Comparison of ENCODE assay signal across 26 cellular contexts in the genomic region with DNA sequence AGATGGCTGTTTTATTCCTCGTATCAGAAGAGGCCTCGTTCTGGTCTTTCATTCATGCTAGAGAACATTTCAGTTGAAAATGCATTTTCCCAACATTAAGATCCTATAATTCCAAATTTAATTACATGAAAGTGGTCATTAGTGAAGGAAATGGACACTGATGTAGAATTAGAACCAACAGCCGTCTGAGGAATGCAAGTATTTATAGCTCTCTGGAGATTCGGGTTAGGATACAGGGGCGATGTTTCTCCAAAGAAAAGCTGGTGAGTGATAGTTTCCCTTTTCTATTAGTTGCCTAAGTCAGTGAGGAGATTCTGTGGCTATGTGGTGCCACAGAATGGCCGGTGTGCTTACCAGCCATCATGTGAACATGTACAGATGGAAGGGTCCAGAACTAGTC. TPM values are rescaled to one million over a fixed set of nuclear protein-coding genes. Genes with fewer than 3 reads are reported as not detected.
DNase-seq lines count a peak whose midpoint lies in the region; ATAC-seq and TF ChIP-seq lines count a peak whose summit lies in the region.
"Had no signal": no experiment of that assay in that cellular context is flagged by ENCODE, and none has a peak within 500 bp of the region (broad histone marks: within the 10 kb centered on the region; RNA-seq: fewer than 3 reads in every experiment).

No MANE protein-coding gene starts in this region.

- intact Hi-C loops in left ventricle myocardium inferior (cut with micrococcal nuclease): no loop called here
- intact Hi-C loops in Right ventricle myocardium superior (cut with DNase I): no loop called here
- intact Hi-C loops in activated CD4-positive, alpha-beta T cell treated with anti-CD3 and anti-CD28 coated beads, Interleukin-2, amount 10 ng/mL, durations not matched to agents 24 days and 14 days (cut with micrococcal nuclease): no loop called here

- H3K4me3 Mint-ChIP-seq in endothelial cell (ENCODE audit: unreplicated experiment) (peak overlapping the region; percentile 29), osteocyte (ENCODE audit: unreplicated experiment) (no peak overlapping the region)
- H3K4me3 Mint-ChIP-seq in activated CD4-positive, alpha-beta T cell treated with anti-CD3 and anti-CD28 coated beads, Interleukin-2, amount 10 ng/mL, durations not matched to agents 24 days and 14 days: no peak overlapping the region
- no peak overlapping the region for H3K4me3 Mint-ChIP-seq in CD8-positive, alpha-beta memory T cell
- H3K4me3 Mint-ChIP-seq: activated CD4-positive, alpha-beta memory T cell treated with anti-CD3 and anti-CD28 coated beads for 36 hours; immature natural killer cell; nephron had no signal

- H3K27me3 Mint-ChIP-seq in endothelial cell (ENCODE audit: unreplicated experiment) (no peaks in the 10 kb centered on the region), osteocyte (ENCODE audit: unreplicated experiment) (no peaks in the 10 kb centered on the region)
- peaks cover 22% of the 10 kb centered on the region for H3K27me3 Mint-ChIP-seq in activated CD4-positive, alpha-beta T cell treated with anti-CD3 and anti-CD28 coated beads, Interleukin-2, amount 10 ng/mL, durations not matched to agents 24 days and 14 days
- peaks cover 6 to 36% of the 10 kb centered on the region in 2 donors for H3K27me3 Mint-ChIP-seq in CD8-positive, alpha-beta memory T cell

- ATAC-seq in Right ventricle myocardium superior (ENCODE audit: poor library complexity) (no peak), HG02840 (IDR thresholded peaks at IDR 0.05; ENCODE audit: low FRiP score, unreplicated experiment) (no peak), GM19467 (IDR thresholded peaks at IDR 0.05; ENCODE audit: unreplicated experiment) (no peak)
- ATAC-seq: left lung had no signal

- peaks cover 74% of the 10 kb centered on the region for H3K4me1 ChIP-seq in left ventricle myocardium inferior
- no peaks in the 10 kb centered on the region for H3K4me1 ChIP-seq in CD8-positive, alpha-beta memory T cell (ENCODE audit: insufficient read depth, low read length)

- TF ChIP-seq CTCF in left ventricle myocardium inferior (IDR thresholded peaks at IDR 0.05; ENCODE audit: borderline replicate concordance): no peak
- TF ChIP-seq CTCF in endothelial cell (IDR thresholded peaks at IDR 0.05; ENCODE audit: unreplicated experiment): no peak
- TF ChIP-seq CTCF in osteocyte (IDR thresholded peaks at IDR 0.05): no peak

- peak overlapping the region; percentile 45 for H3K27ac ChIP-seq in left ventricle myocardium inferior (replicated peaks)
- H3K27ac ChIP-seq in CD8-positive, alpha-beta memory T cell (ENCODE audit: low read depth, low read length): no peak overlapping the region
- H3K27ac ChIP-seq: BLaER1, HL-60, left lung, skin epidermis, upper lobe of left lung had no signal

- POLR2A ChIA-PET in CD8-positive, alpha-beta memory T cell (lab: Charles Lee): no interaction called here

- H3K36me3 Mint-ChIP-seq in endothelial cell (ENCODE audit: low read depth, unreplicated experiment) (peaks cover 35% of the 10 kb centered on the region), osteocyte (ENCODE audit: unreplicated experiment) (peaks cover 1% of the 10 kb centered on the region)
- H3K36me3 Mint-ChIP-seq in activated CD4-positive, alpha-beta T cell treated with anti-CD3 and anti-CD28 coated beads, Interleukin-2, amount 10 ng/mL, durations not matched to agents 24 days and 14 days (ENCODE audit: low read depth): no peaks in the 10 kb centered on the region
- no peaks in the 10 kb centered on the region for H3K36me3 Mint-ChIP-seq in CD8-positive, alpha-beta memory T cell
- H3K36me3 Mint-ChIP-seq: activated CD4-positive, alpha-beta memory T cell treated with anti-CD3 and anti-CD28 coated beads for 36 hours; immature natural killer cell had no signal

- peaks cover 39% of the 10 kb centered on the region for H3K4me1 Mint-ChIP-seq in endothelial cell (ENCODE audit: unreplicated experiment)
- peaks cover 29% of the 10 kb centered on the region for H3K4me1 Mint-ChIP-seq in osteocyte (ENCODE audit: unreplicated experiment)
- no peaks in the 10 kb centered on the region for H3K4me1 Mint-ChIP-seq in activated CD4-positive, alpha-beta T cell treated with anti-CD3 and anti-CD28 coated beads, Interleukin-2, amount 10 ng/mL, durations not matched to agents 24 days and 14 days
- no peaks in the 10 kb centered on the region for H3K4me1 Mint-ChIP-seq in CD8-positive, alpha-beta memory T cell
- H3K4me1 Mint-ChIP-seq: immature natural killer cell had no signal

- CTCF ChIA-PET in CD8-positive, alpha-beta memory T cell (lab: Charles Lee): no interaction called here

- H3K27ac Mint-ChIP-seq in endothelial cell (ENCODE audit: unreplicated experiment) (peak overlapping the region; percentile 26), osteocyte (ENCODE audit: unreplicated experiment) (peak overlapping the region; percentile 6)
- H3K27ac Mint-ChIP-seq in activated CD4-positive, alpha-beta T cell treated with anti-CD3 and anti-CD28 coated beads, Interleukin-2, amount 10 ng/mL, durations not matched to agents 24 days and 14 days: no peak overlapping the region
- no peak overlapping the region for H3K27ac Mint-ChIP-seq in CD8-positive, alpha-beta memory T cell
- H3K27ac Mint-ChIP-seq: activated CD4-positive, alpha-beta memory T cell treated with anti-CD3 and anti-CD28 coated beads for 36 hours; immature natural killer cell; nephron had no signal

- peak overlapping the region; percentile 10 for H3K4me3 ChIP-seq in left ventricle myocardium inferior
- no peak overlapping the region for H3K4me3 ChIP-seq in CD8-positive, alpha-beta memory T cell (ENCODE audit: low read length)
- H3K4me3 ChIP-seq: BLaER1, left lung, skin epidermis, upper lobe of left lung had no signal

- DNase-seq in left ventricle myocardium inferior (no peak), Right ventricle myocardium superior (no peak), endothelial cell (ENCODE audit: low spot score) (no peak), osteocyte (ENCODE audit: extremely low spot score, unreplicated experiment) (no peak)
- no peak for DNase-seq in activated CD4-positive, alpha-beta T cell treated with anti-CD3 and anti-CD28 coated beads, Interleukin-2, amount 10 ng/mL, durations not matched to agents 24 days and 14 days
- no peak for DNase-seq in CD8-positive, alpha-beta memory T cell
- DNase-seq: activated CD4-positive, alpha-beta memory T cell treated with anti-CD3 and anti-CD28 coated beads for 36 hours; activated effector memory CD4-positive, alpha-beta T cell treated with Interleukin-2 at 50 U/mL for 16 hours; COR-L47; DND-41; foreskin melanocyte; hippocampal formation; immature natural killer cell; Kasumi-1; left lung; NCI-H1092 treated with DMSO at 0.1 percent for 48 hours; NCI-H187 treated with DMSO at 0.1 percent for 48 hours; NCI-H526; SHP77; upper lobe of left lung had no signal

- H3K9me3 ChIP-seq in left ventricle myocardium inferior (replicated peaks): no peaks in the 10 kb centered on the region
- no peaks in the 10 kb centered on the region for H3K9me3 ChIP-seq in CD8-positive, alpha-beta memory T cell (ENCODE audit: low read length)
- H3K9me3 ChIP-seq: BLaER1, left lung, upper lobe of left lung had no signal

- H3K9me3 Mint-ChIP-seq in endothelial cell (ENCODE audit: unreplicated experiment): no peaks in the 10 kb centered on the region
- no peaks in the 10 kb centered on the region for H3K9me3 Mint-ChIP-seq in osteocyte (ENCODE audit: unreplicated experiment)
- no peaks in the 10 kb centered on the region for H3K9me3 Mint-ChIP-seq in activated CD4-positive, alpha-beta T cell treated with anti-CD3 and anti-CD28 coated beads, Interleukin-2, amount 10 ng/mL, durations not matched to agents 24 days and 14 days
- no peaks in the 10 kb centered on the region for H3K9me3 Mint-ChIP-seq in CD8-positive, alpha-beta memory T cell
- H3K9me3 Mint-ChIP-seq: activated CD4-positive, alpha-beta memory T cell treated with anti-CD3 and anti-CD28 coated beads for 36 hours; immature natural killer cell; nephron had no signal

- H3K27me3 ChIP-seq in left ventricle myocardium inferior (ENCODE audit: low read depth): no peaks in the 10 kb centered on the region
- H3K27me3 ChIP-seq in CD8-positive, alpha-beta memory T cell (ENCODE audit: insufficient read depth, low read length, poor library complexity, severe bottlenecking): no peaks in the 10 kb centered on the region
- H3K27me3 ChIP-seq: BLaER1, left lung, upper lobe of left lung had no signal

- peaks cover 6% of the 10 kb centered on the region for H3K36me3 ChIP-seq in left ventricle myocardium inferior
- H3K36me3 ChIP-seq in CD8-positive, alpha-beta memory T cell (ENCODE audit: insufficient read depth, low read length): no peaks in the 10 kb centered on the region
- H3K36me3 ChIP-seq: BLaER1, left lung, upper lobe of left lung had no signal

RNA-seq across cellular contexts. Expression of gene SCHIP1, which starts 39.9 kb away (rescaled TPM):
- total RNA-seq in left ventricle myocardium inferior (62.6 TPM), Right ventricle myocardium superior (56.2 TPM), endothelial cell (ENCODE audit: unreplicated experiment) (102 TPM), osteocyte (3.5 and 5.9 TPM in 2 replicates)
- 0.05 TPM in 1 of 2 replicates, not detected in the other for total RNA-seq in activated CD4-positive, alpha-beta T cell treated with anti-CD3 and anti-CD28 coated beads, Interleukin-2, amount 10 ng/mL, durations not matched to agents 24 days and 14 days
- total RNA-seq in CD8-positive, alpha-beta memory T cell: not detected
- polyA plus RNA-seq in CD8-positive, alpha-beta memory T cell: not detected
- polyA plus RNA-seq: immature natural killer cell had no signal

Comparison
In these comparisons a context has a peak if more than half of its experiments do, and no peak if none do; other contexts are left out.
1. H3K27ac Mint-ChIP-seq: peak in endothelial cell (single experiment) and osteocyte (single experiment); none in activated CD4-positive, alpha-beta T cell treated with anti-CD3 and anti-CD28 coated beads, Interleukin-2, amount 10 ng/mL, durations not matched to agents 24 days and 14 days (single experiment) and CD8-positive, alpha-beta memory T cell (0 of 8).